28 cellular contexts compared by ENCODE assay signal in genomic region chr19:2768365-2769132, GRCh38. TPM values are rescaled to one million over a fixed set of nuclear protein-coding genes. Genes with fewer than 3 reads are reported as not detected.
DNase-seq lines count a peak whose midpoint lies in the region; ATAC-seq, FAIRE-seq and TF ChIP-seq lines count a peak whose summit lies in the region.
"Had no signal": no experiment of that assay in that cellular context is flagged by ENCODE, and none has a peak within 500 bp of the region (broad histone marks: within the 10 kb centered on the region; RNA-seq: fewer than 3 reads in every experiment).

No MANE protein-coding gene starts in this region.

- H3K4me1 ChIP-seq in BLaER1, result peaks cover 36% of the 10 kb centered on the region
- no peaks in the 10 kb centered on the region for H3K4me1 ChIP-seq in H1 (replicated peaks in 1 of 4; ENCODE audit: control insufficient read depth in 3 of 4, insufficient read depth in 4 of 4, low read length in 3 of 4)
- H3K4me1 ChIP-seq in mesenchymal stem cell (ENCODE audit: control insufficient read depth, insufficient read depth, low read depth, low read length), result peaks cover 3% of the 10 kb centered on the region
- H3K4me1 ChIP-seq: A549 had no signal

- no peak overlapping the region for H2BK5ac ChIP-seq in H1 (ENCODE audit: low read depth, low read length)
- no peak overlapping the region for H2BK5ac ChIP-seq in mesenchymal stem cell (ENCODE audit: low read depth, low read length, poor library complexity, severe bottlenecking)

- H2BK20ac ChIP-seq in H1 (ENCODE audit: low read length), result no peak overlapping the region

- H3K9me3 ChIP-seq in BLaER1, result no peaks in the 10 kb centered on the region
- H3K9me3 ChIP-seq in H1 (ENCODE audit: insufficient read depth in 2 of 2, low read depth in 1 of 2, low read length in 1 of 2), result no peaks in the 10 kb centered on the region
- H3K9me3 ChIP-seq in mesenchymal stem cell (ENCODE audit: control insufficient read depth, low read length), result no peaks in the 10 kb centered on the region
- H3K9me3 ChIP-seq: A549 had no signal

- TF ChIP-seq RAD21 in H1 (IDR thresholded peaks at IDR 0.05 in 1 of 2, conservative IDR thresholded peaks at IDR 0.05 in 1 of 2; ENCODE audit: low read depth in 2 of 2, low read length in 2 of 2), result no peak

- POLR2A ChIA-PET in H1 (lab: Charles Lee; ENCODE audit: partially characterized antibody), result interaction anchor here (0.6 to 1.2 kb wide), 4 partner anchors 10 to 182 kb away, joined by 3 read pairs; no protein-coding TSS in a partner anchor

- no peak overlapping the region for H3K4me2 ChIP-seq in BLaER1
- no peak overlapping the region for H3K4me2 ChIP-seq in H1 (ENCODE audit: insufficient read depth in 1 of 2, low read depth in 2 of 2, low read length in 2 of 2)
- no peak overlapping the region for H3K4me2 ChIP-seq in mesenchymal stem cell (ENCODE audit: low read length, poor library complexity, severe bottlenecking)
- H3K4me2 ChIP-seq: A549, KMS-11 had no signal

- H2BK12ac ChIP-seq in H1 (ENCODE audit: low read depth, low read length) (no peak overlapping the region), mesenchymal stem cell (ENCODE audit: low read length in 2 of 2) (no peak overlapping the region)

- no peak overlapping the region for H3K56ac ChIP-seq in H1 (replicated peaks; ENCODE audit: insufficient read length, low read depth, low read length)

- no peak overlapping the region for H3K14ac ChIP-seq in H1 (ENCODE audit: insufficient read length)
- H3K14ac ChIP-seq in mesenchymal stem cell (ENCODE audit: low read length in 2 of 2), result no peak overlapping the region

- H3K23me2 ChIP-seq in H1 (ENCODE audit: low read depth, low read length), result no peaks in the 10 kb centered on the region

- H3K4ac ChIP-seq in H1 (replicated peaks; ENCODE audit: insufficient read length, low read depth, low read length), result no peak overlapping the region
- no peak overlapping the region for H3K4ac ChIP-seq in mesenchymal stem cell (ENCODE audit: low read depth in 1 of 2, low read length in 2 of 2)

- no peaks in the 10 kb centered on the region; the same call in 1 of the 2 replicates for H3K27me3 ChIP-seq in BLaER1
- no peaks in the 10 kb centered on the region for H3K27me3 ChIP-seq in H1 (replicated peaks in 1 of 4; ENCODE audit: control insufficient read depth in 3 of 4, extremely low read depth in 1 of 4, insufficient read depth in 3 of 4, low read length in 3 of 4)
- H3K27me3 ChIP-seq in mesenchymal stem cell (ENCODE audit: control insufficient read depth in 1 of 2, insufficient read depth in 1 of 2, low read length in 2 of 2), result no peaks in the 10 kb centered on the region

- 91% methylated on average over 26 of the region's 29 CpGs; no CpG with 5 or more reads in 1 of the 2 experiments for WGBS in H1 (ENCODE audit: extremely low coverage in 1 of 2, insufficient coverage in 1 of 2, insufficient read length in 1 of 2, insufficient replicate concordance in 2 of 2, low coverage in 1 of 2, low lambda C conversion rate in 2 of 2, missing lambda C conversion rate in 1 of 2), 2 experiments
- 95% methylated on average over 27 of the region's 29 CpGs for WGBS in mesenchymal stem cell

- H2AFZ ChIP-seq in H1 (ENCODE audit: low read length) (no peak overlapping the region), mesenchymal stem cell (ENCODE audit: low read depth, low read length) (no peak overlapping the region)

- FAIRE-seq in H1 (lab: Jason Lieb, UNC), result no peak
- FAIRE-seq: A549, G401.6, GM18507 had no signal

- H4K8ac ChIP-seq in H1 (ENCODE audit: extremely low read depth, insufficient read depth, low read length) (peak overlapping the region; percentile 51), mesenchymal stem cell (ENCODE audit: low read length) (no peak overlapping the region)

- H2AK5ac ChIP-seq in H1 (ENCODE audit: low read depth, low read length), result no peak overlapping the region
- no peak overlapping the region for H2AK5ac ChIP-seq in mesenchymal stem cell (ENCODE audit: low read length, severe bottlenecking)

- no peak for TF ChIP-seq CTCF in GM20000 (IDR thresholded peaks at IDR 0.05; ENCODE audit: extremely low read depth, missing control alignments)
- TF ChIP-seq CTCF in H1 (IDR thresholded peaks at IDR 0.05; ENCODE audit: control extremely low read depth in 1 of 3, insufficient read depth in 1 of 3, low read depth in 1 of 3, low read length in 3 of 3), result peak in 1 of 3 experiments; percentile 20; a peak in 1 of 4 replicates

- H4K20me1 ChIP-seq in BLaER1 (peaks cover 92% of the 10 kb centered on the region), H1 (replicated peaks in 1 of 2; ENCODE audit: control insufficient read depth in 1 of 2, insufficient read depth in 2 of 2, low read length in 2 of 2) (peaks cover 16 to 31% of the 10 kb centered on the region in 2 experiments)

- H4K91ac ChIP-seq in H1 (replicated peaks; ENCODE audit: insufficient read length, low read length), result no peak overlapping the region
- H4K91ac ChIP-seq in mesenchymal stem cell (ENCODE audit: low read length), result no peak overlapping the region

- H3K9ac ChIP-seq in BLaER1 (no peak overlapping the region), H1 (replicated peaks in 1 of 4; ENCODE audit: extremely low read depth in 1 of 4, low read depth in 3 of 4, low read length in 3 of 4) (no peak overlapping the region), mesenchymal stem cell (ENCODE audit: low read length) (no peak overlapping the region)
- H3K9ac ChIP-seq: KMS-11 had no signal

- DNase-seq in GM20000 (ENCODE audit: low spot score) (peak; percentile 25), H1 (ENCODE audit: low read depth in 1 of 2, low spot score in 2 of 2) (no peak), mesenchymal stem cell (no peak), H4 (ENCODE audit: low spot score) (no peak), NCI-H2029 (lab: John Stamatoyannopoulos, UW) (no peak)
- DNase-seq: CD4-positive, alpha-beta T cell; COR-L47; DMS 273 treated with DMSO at 0.1 percent for 48 hours; H9; NCI-H1092 treated with DMSO at 0.1 percent for 48 hours; NCI-H1436 treated with DMSO at 0.1 percent for 48 hours; NCI-H2029 treated with DMSO at 0.1 percent for 48 hours; NCI-H2171; NCI-H345; NCI-H524; NCI-H774; NK-92 treated with Interleukin-12 subunit alpha and Interleukin-12 subunit beta, amount 100 ng/mL, for 24 hours; SHP77 treated with DMSO at 0.1 percent for 48 hours had no signal

- no peak for TF ChIP-seq EP300 in H1 (IDR thresholded peaks at IDR 0.05; ENCODE audit: borderline replicate concordance in 1 of 2, low read depth in 2 of 2, low read length in 2 of 2)

- no peak overlapping the region for H2BK120ac ChIP-seq in H1 (replicated peaks; ENCODE audit: low read depth, low read length)
- H2BK120ac ChIP-seq in mesenchymal stem cell (ENCODE audit: low read depth, low read length), result no peak overlapping the region

- H3K4me3 ChIP-seq in BLaER1, result no peak overlapping the region
- no peak overlapping the region for H3K4me3 ChIP-seq in H1 (ENCODE audit: extremely low read depth in 1 of 4, insufficient read depth in 2 of 4, low read depth in 3 of 4, low read length in 4 of 4)
- no peak overlapping the region for H3K4me3 ChIP-seq in mesenchymal stem cell (ENCODE audit: insufficient read depth in 1 of 2, low read depth in 1 of 2, low read length in 2 of 2)
- H3K4me3 ChIP-seq: A549, SK-N-MC had no signal

- peaks cover 81% of the 10 kb centered on the region for H3K36me3 ChIP-seq in BLaER1
- H3K36me3 ChIP-seq in H1 (ENCODE audit: control insufficient read depth in 2 of 4, insufficient read depth in 4 of 4, low read length in 3 of 4), result peaks cover 8 to 30% (median 20%) of the 10 kb centered on the region in 4 experiments; a peak in 7 of 8 replicates
- H3K36me3 ChIP-seq in mesenchymal stem cell (ENCODE audit: control insufficient read depth in 1 of 2, insufficient read depth in 2 of 2, low read depth in 1 of 2, low read length in 2 of 2), result peaks cover 41 to 81% of the 10 kb centered on the region in 2 experiments

- peaks cover 11 to 42% of the 10 kb centered on the region in 2 experiments; a peak in 3 of 4 replicates for H3K79me2 ChIP-seq in H1 (ENCODE audit: control insufficient read depth in 1 of 2, insufficient read depth in 2 of 2, low read length in 2 of 2)

- no peak for TF ChIP-seq POLR2A in H1 (IDR thresholded peaks at IDR 0.05; ENCODE audit: control extremely low read depth in 1 of 2, low read depth in 2 of 2, low read length in 2 of 2)

- ATAC-seq in HG03097 (IDR thresholded peaks at IDR 0.05; ENCODE audit: low FRiP score, unreplicated experiment) (no peak), GM21619 (IDR thresholded peaks at IDR 0.05; ENCODE audit: unreplicated experiment) (no peak)
- ATAC-seq: A549 had no signal

- CTCF ChIA-PET in H1 (lab: Charles Lee; ENCODE audit: partially characterized antibody), result interaction anchor here (0.5 to 1.2 kb wide), 7 partner anchors 10 to 183 kb away, joined by 3 to 6 read pairs (median 3); no protein-coding TSS in a partner anchor

- H3K27ac ChIP-seq in BLaER1 (0 out of 2 replicates have a peak overlapping the region, but pooled peaks have one; percentile 77), H1 (ENCODE audit: low read depth, low read length) (no peak overlapping the region), mesenchymal stem cell (ENCODE audit: low read length, poor library complexity, severe bottlenecking) (no peak overlapping the region)
- H3K27ac ChIP-seq: A549, KMS-11, RWPE1, SK-N-MC had no signal

- peaks cover 12% of the 10 kb centered on the region; the same call in 1 of the 2 replicates for H3K79me1 ChIP-seq in H1 (ENCODE audit: low read depth, low read length)
- H3K79me1 ChIP-seq in mesenchymal stem cell (replicated peaks; ENCODE audit: low read length, poor library complexity, severe bottlenecking), result peaks cover 46% of the 10 kb centered on the region

- no peak overlapping the region for H3K18ac ChIP-seq in H1 (ENCODE audit: extremely low read depth, low read length)
- H3K18ac ChIP-seq in mesenchymal stem cell (ENCODE audit: low read depth in 1 of 2, low read length in 2 of 2), result no peak overlapping the region

- H4K5ac ChIP-seq in H1 (ENCODE audit: insufficient read length, low read depth, low read length), result no peak overlapping the region

- H3K23ac ChIP-seq in H1 (ENCODE audit: insufficient read length), result no peak overlapping the region
- no peak overlapping the region for H3K23ac ChIP-seq in mesenchymal stem cell (ENCODE audit: low read length in 2 of 2)

- H2BK15ac ChIP-seq in H1 (ENCODE audit: low read length) (no peak overlapping the region), mesenchymal stem cell (ENCODE audit: low read depth, poor library complexity, severe bottlenecking) (peak overlapping the region; percentile 8)

RNA-seq across cellular contexts. Expression of gene SGTA, which starts 14.5 kb away (rescaled TPM):
- 86.8 and 89.0 TPM in 2 replicates for total RNA-seq in H1 (2021; fragmentation: NEBNext Ultra II Directional; extraction: Animal tissue kit (Norgen Biotek cat#: 25700))
- 130 and 201 TPM in 2 replicates for polyA plus RNA-seq in H1 (2011; rRNA removed)
- polyA plus RNA-seq in H1 (2011; cell fraction: cytosol; rRNA removed), result 104 TPM
- polyA plus RNA-seq in H1 (2011; cell fraction: nucleus; rRNA removed), result 138 TPM
- polyA plus RNA-seq in H1 (2012, experiment 1 of 2), result 62.4 to 94.3 TPM (median 88.3 TPM) in 4 replicates
- polyA plus RNA-seq in H1 (2012, experiment 2 of 2), result 101 TPM
- polyA plus RNA-seq in H1 (2013, experiment 1 of 2), result 72.7 TPM
- polyA plus RNA-seq in H1 (2013, experiment 2 of 2), result 74.2 TPM
- polyA minus RNA-seq in H1 (2011; rRNA and poly(A)+ RNA removed), result 30.7 and 31.4 TPM in 2 replicates
- polyA minus RNA-seq in H1 (2011; cell fraction: cytosol; rRNA and poly(A)+ RNA removed), result 43.4 TPM
- polyA minus RNA-seq in H1 (2011; cell fraction: nucleus; rRNA and poly(A)+ RNA removed), result 31.2 TPM
- 51.4 TPM for polyA plus RNA-seq in mesenchymal stem cell (2013, experiment 1 of 2)
- polyA plus RNA-seq in mesenchymal stem cell (2013, experiment 2 of 2), result 49.6 TPM
- 47.0 and 53.4 TPM in 2 replicates for total RNA-seq in H4 (2014; rRNA removed; shearing (Covaris generic))

RNA-seq across cellular contexts. Expression of gene THOP1, which starts 16.8 kb away (rescaled TPM):
- 159 and 170 TPM in 2 replicates for total RNA-seq in H1 (2021; fragmentation: NEBNext Ultra II Directional; extraction: Animal tissue kit (Norgen Biotek cat#: 25700))
- polyA plus RNA-seq in H1 (2011; rRNA removed), result 136 and 181 TPM in 2 replicates
- 194 TPM for polyA plus RNA-seq in H1 (2011; cell fraction: cytosol; rRNA removed)
- polyA plus RNA-seq in H1 (2011; cell fraction: nucleus; rRNA removed), result 331 TPM
- 101 to 187 TPM (median 172 TPM) in 4 replicates for polyA plus RNA-seq in H1 (2012, experiment 1 of 2)
- polyA plus RNA-seq in H1 (2012, experiment 2 of 2), result 99.1 TPM
- polyA plus RNA-seq in H1 (2013, experiment 1 of 2), result 93.9 TPM
- polyA plus RNA-seq in H1 (2013, experiment 2 of 2), result 88.4 TPM
- 89.9 and 90.6 TPM in 2 replicates for polyA minus RNA-seq in H1 (2011; rRNA and poly(A)+ RNA removed)
- 89.8 TPM for polyA minus RNA-seq in H1 (2011; cell fraction: cytosol; rRNA and poly(A)+ RNA removed)
- 79.2 TPM for polyA minus RNA-seq in H1 (2011; cell fraction: nucleus; rRNA and poly(A)+ RNA removed)
- polyA plus RNA-seq in mesenchymal stem cell (2013, experiment 1 of 2), result 30.9 TPM
- 31.0 TPM for polyA plus RNA-seq in mesenchymal stem cell (2013, experiment 2 of 2)
- total RNA-seq in H4 (2014; rRNA removed; shearing (Covaris generic)), result 74.8 and 107 TPM in 2 replicates

RNA-seq across cellular contexts. Expression of gene SLC39A3, which starts 28.7 kb away (rescaled TPM):
- total RNA-seq in H1 (2021; fragmentation: NEBNext Ultra II Directional; extraction: Animal tissue kit (Norgen Biotek cat#: 25700)), result 33.0 and 35.8 TPM in 2 replicates
- polyA plus RNA-seq in H1 (2011; rRNA removed), result 52.9 and 78.1 TPM in 2 replicates
- polyA plus RNA-seq in H1 (2011; cell fraction: cytosol; rRNA removed), result 55.3 TPM
- polyA plus RNA-seq in H1 (2011; cell fraction: nucleus; rRNA removed), result 45.8 TPM
- polyA plus RNA-seq in H1 (2012, experiment 1 of 2), result 23.4 to 34.6 TPM (median 32.4 TPM) in 4 replicates
- polyA plus RNA-seq in H1 (2012, experiment 2 of 2), result 41.0 TPM
- polyA plus RNA-seq in H1 (2013, experiment 1 of 2), result 40.9 TPM
- polyA plus RNA-seq in H1 (2013, experiment 2 of 2), result 51.3 TPM
- polyA minus RNA-seq in H1 (2011; rRNA and poly(A)+ RNA removed), result 27.0 and 46.1 TPM in 2 replicates
- 16.2 TPM for polyA minus RNA-seq in H1 (2011; cell fraction: cytosol; rRNA and poly(A)+ RNA removed)
- 16.2 TPM for polyA minus RNA-seq in H1 (2011; cell fraction: nucleus; rRNA and poly(A)+ RNA removed)
- polyA plus RNA-seq in mesenchymal stem cell (2013, experiment 1 of 2), result 26.4 TPM
- 29.3 TPM for polyA plus RNA-seq in mesenchymal stem cell (2013, experiment 2 of 2)
- total RNA-seq in H4 (2014; rRNA removed; shearing (Covaris generic)), result 26.0 and 42.3 TPM in 2 replicates

RNA-seq across cellular contexts. Expression of gene DIRAS1, which starts 47.4 kb away (rescaled TPM):
- 21.3 and 22.3 TPM in 2 replicates for total RNA-seq in H1 (2021; fragmentation: NEBNext Ultra II Directional; extraction: Animal tissue kit (Norgen Biotek cat#: 25700))
- 20.2 and 20.8 TPM in 2 replicates for polyA plus RNA-seq in H1 (2011; rRNA removed)
- polyA plus RNA-seq in H1 (2011; cell fraction: cytosol; rRNA removed), result 21.4 TPM
- 19.1 TPM for polyA plus RNA-seq in H1 (2011; cell fraction: nucleus; rRNA removed)
- 15.2 to 24.1 TPM (median 21.6 TPM) in 4 replicates for polyA plus RNA-seq in H1 (2012, experiment 1 of 2)
- polyA plus RNA-seq in H1 (2012, experiment 2 of 2), result 22.4 TPM
- polyA plus RNA-seq in H1 (2013, experiment 1 of 2), result 9.3 TPM
- polyA plus RNA-seq in H1 (2013, experiment 2 of 2), result 9.8 TPM
- 10.0 and 13.0 TPM in 2 replicates for polyA minus RNA-seq in H1 (2011; rRNA and poly(A)+ RNA removed)
- polyA minus RNA-seq in H1 (2011; cell fraction: cytosol; rRNA and poly(A)+ RNA removed), result 20.5 TPM
- 7.2 TPM for polyA minus RNA-seq in H1 (2011; cell fraction: nucleus; rRNA and poly(A)+ RNA removed)
- polyA plus RNA-seq in mesenchymal stem cell (2013, experiment 1 of 2), result 1.3 TPM
- polyA plus RNA-seq in mesenchymal stem cell (2013, experiment 2 of 2), result 0.95 TPM
- 1.1 and 1.3 TPM in 2 replicates for total RNA-seq in H4 (2014; rRNA removed; shearing (Covaris generic))
- total RNA-seq: CD4-positive, alpha-beta T cell; HT1080 had no signal

RNA-seq across cellular contexts. Expression of gene ZNF554, which starts 51.1 kb away (rescaled TPM):
- total RNA-seq in H1 (2021; fragmentation: NEBNext Ultra II Directional; extraction: Animal tissue kit (Norgen Biotek cat#: 25700)), result 3.9 and 5.7 TPM in 2 replicates
- 1.8 and 1.9 TPM in 2 replicates for polyA plus RNA-seq in H1 (2011; rRNA removed)
- 2.5 TPM for polyA plus RNA-seq in H1 (2011; cell fraction: cytosol; rRNA removed)
- 2.7 TPM for polyA plus RNA-seq in H1 (2011; cell fraction: nucleus; rRNA removed)
- 3.3 to 4.1 TPM (median 3.5 TPM) in 4 replicates for polyA plus RNA-seq in H1 (2012, experiment 1 of 2)
- 1.7 TPM for polyA plus RNA-seq in H1 (2012, experiment 2 of 2)
- 3.0 TPM for polyA plus RNA-seq in H1 (2013, experiment 1 of 2)
- 2.9 TPM for polyA plus RNA-seq in H1 (2013, experiment 2 of 2)
- 3.8 and 5.0 TPM in 2 replicates for polyA minus RNA-seq in H1 (2011; rRNA and poly(A)+ RNA removed)
- polyA minus RNA-seq in H1 (2011; cell fraction: cytosol; rRNA and poly(A)+ RNA removed), result 5.4 TPM
- 3.4 TPM for polyA minus RNA-seq in H1 (2011; cell fraction: nucleus; rRNA and poly(A)+ RNA removed)
- 2.2 TPM for polyA plus RNA-seq in mesenchymal stem cell (2013, experiment 1 of 2)
- 2.3 TPM for polyA plus RNA-seq in mesenchymal stem cell (2013, experiment 2 of 2)
- 1.5 and 1.8 TPM in 2 replicates for total RNA-seq in H4 (2014; rRNA removed; shearing (Covaris generic))
